Comparison of ENCODE assay signal across 8 cellular contexts in genomic region chr1:27539901-27540861, GRCh38. TPM values are rescaled to one million over a fixed set of nuclear protein-coding genes. Genes with fewer than 3 reads are reported as not detected.
DNase-seq lines count a peak whose midpoint lies in the region; ATAC-seq and TF ChIP-seq lines count a peak whose summit lies in the region.

No MANE protein-coding gene starts in this region.

- H3K4me3 ChIP-seq in HCT116 (replicated peaks in 1 of 2; ENCODE audit: low read depth in 1 of 2, low read length in 2 of 2) (peak overlapping the region; percentile 1 to 45; a peak in 3 of 4 replicates), breast epithelium (no peak overlapping the region), mesodermal cell (ENCODE audit: extremely low read depth, insufficient read depth, low read length, poor library complexity, severe bottlenecking) (no peak overlapping the region)

- POLR2A ChIA-PET in HCT116 (lab: Charles Lee): interaction anchor here (1.1 kb wide), 1 partner anchor 17 kb away, joined by 6 read pairs; no protein-coding TSS in a partner anchor

- no TSS peak for BruUV-seq in HCT116 (replicated peaks; lab: Mats Ljungman, UMichigan)

- CTCF ChIA-PET in HCT116 (lab: Charles Lee): interaction anchor here (1.5 to 3.7 kb wide), 2 partner anchors 9 to 17 kb away, joined by 3 to 19 read pairs; no protein-coding TSS in a partner anchor

- no peaks in the 10 kb centered on the region for H3K27me3 ChIP-seq in HCT116 (ENCODE audit: insufficient read depth, low read length)
- no peaks in the 10 kb centered on the region for H3K27me3 ChIP-seq in breast epithelium

- peak; percentile 26 for ATAC-seq in HCT116
- ATAC-seq in HG03520 (IDR thresholded peaks at IDR 0.05; ENCODE audit: unreplicated experiment): no peak
- ATAC-seq in GM21515 (IDR thresholded peaks at IDR 0.05; ENCODE audit: unreplicated experiment): no peak

- H3K36me3 ChIP-seq in HCT116 (ENCODE audit: control insufficient read depth in 1 of 2, insufficient read depth in 2 of 2, low read length in 2 of 2) (peaks cover 5 to 9% of the 10 kb centered on the region in 2 experiments; a peak in 2 of 4 replicates), breast epithelium (no peaks in the 10 kb centered on the region), mesodermal cell (ENCODE audit: control insufficient read depth, insufficient read depth, low read length) (peaks cover 56% of the 10 kb centered on the region)

- no peaks in the 10 kb centered on the region for H3K9me2 ChIP-seq in HCT116 (ENCODE audit: insufficient read depth)

- TF ChIP-seq POLR2A in HCT116 (IDR thresholded peaks at IDR 0.05; ENCODE audit: borderline replicate concordance, extremely low read depth, insufficient read depth, insufficient read length): no peak
- no peak for TF ChIP-seq POLR2A in breast epithelium (IDR thresholded peaks at IDR 0.05)

- peaks cover 80 to 97% of the 10 kb centered on the region in 2 experiments for H3K4me1 ChIP-seq in HCT116 (ENCODE audit: control insufficient read depth in 1 of 2, insufficient read depth in 2 of 2, low read length in 2 of 2)
- peaks cover 27 to 56% of the 10 kb centered on the region in 2 donors for H3K4me1 ChIP-seq in breast epithelium
- peaks cover 78% of the 10 kb centered on the region for H3K4me1 ChIP-seq in mesodermal cell (ENCODE audit: control insufficient read depth, insufficient read depth, low read length, poor library complexity, severe bottlenecking)

- 84 to 87% methylated on average over 8 to 9 of the region's 9 CpGs for WGBS in mesodermal cell (ENCODE audit: insufficient coverage in 2 of 2), 2 experiments

- H3K27ac ChIP-seq in HCT116 (ENCODE audit: low read depth, low read length) (peak overlapping the region; percentile 91), breast epithelium (peak overlapping the region; percentile 93 to 94), mesodermal cell (ENCODE audit: low read depth, low read length, severe bottlenecking) (peak overlapping the region; percentile 72)

- no peak overlapping the region for H2AFZ ChIP-seq in HCT116 (ENCODE audit: low read depth, low read length, poor library complexity, severe bottlenecking)

- no peaks in the 10 kb centered on the region for H3K9me3 ChIP-seq in HCT116 (ENCODE audit: control insufficient read depth in 1 of 2, insufficient read depth in 1 of 2, low read depth in 1 of 2, low read length in 2 of 2)
- no peaks in the 10 kb centered on the region for H3K9me3 ChIP-seq in breast epithelium
- no peaks in the 10 kb centered on the region for H3K9me3 ChIP-seq in mesodermal cell (ENCODE audit: control insufficient read depth, low read length)

- RAD21 ChIA-PET in HCT116 (lab: Charles Lee; ENCODE audit: low non-redundant PET in 1 of 2, low total read pairs in 2 of 2, uncharacterized antibody in 2 of 2, unreplicated experiment in 2 of 2): interaction anchor here in 1 of 2 experiments (0.7 kb wide), 1 partner anchor 244 kb away, joined by 3 read pairs; no protein-coding TSS in a partner anchor

- no peak for TF ChIP-seq RAD21 in HCT116 (IDR thresholded peaks at IDR 0.05; ENCODE audit: low read depth)

- no peaks in the 10 kb centered on the region for H4K20me1 ChIP-seq in HCT116 (ENCODE audit: insufficient read depth)

- intact Hi-C loops in HCT116 (cut with micrococcal nuclease) (no loop called here), breast epithelium (cut with DNase I; ENCODE audit: low total_unique reads) (no loop called here)

- DNase-seq in AG08395 (ENCODE audit: low spot score) (peak; percentile 87), HCT116 (ENCODE audit: low read depth, low spot score) (peak; percentile 81), breast epithelium (ENCODE audit: low spot score in 2 of 2) (no peak), Kasumi-1 (lab: John Stamatoyannopoulos, UW) (no peak), superior temporal gyrus (ENCODE audit: extremely low spot score) (no peak)

- H3K79me2 ChIP-seq in HCT116 (ENCODE audit: insufficient read depth, low read length): peaks cover 46% of the 10 kb centered on the region

- H3K9ac ChIP-seq in HCT116 (ENCODE audit: low read length): peak overlapping the region; percentile 70

- H3K4me2 ChIP-seq in HCT116 (ENCODE audit: low read length): peak overlapping the region; percentile 80

- no peak for TF ChIP-seq CTCF in HCT116 (IDR thresholded peaks at IDR 0.05 in 2 of 3, conservative IDR thresholded peaks at IDR 0.05 in 1 of 3; ENCODE audit: borderline replicate concordance in 1 of 3, insufficient read depth in 1 of 3, low read depth in 2 of 3, low read length in 2 of 3)
- no peak for TF ChIP-seq CTCF in breast epithelium (IDR thresholded peaks at IDR 0.05)

TF ChIP-seq in HCT116, 20 proteins besides CTCF, POLR2A, EP300 and RAD21:
- peak; percentile 39 for TF ChIP-seq ZBTB33 (IDR thresholded peaks at IDR 0.05; ENCODE audit: extremely low read depth, insufficient replicate concordance, low read length)
- TF ChIP-seq POLR2AphosphoS5 (IDR thresholded peaks at IDR 0.05; ENCODE audit: low read depth, low read length): peak; percentile 58
- TF ChIP-seq CBX3 (IDR thresholded peaks at IDR 0.05; ENCODE audit: low read depth): no peak
- TF ChIP-seq YY1 (IDR thresholded peaks at IDR 0.05; ENCODE audit: extremely low read depth, insufficient replicate concordance, low read depth, low read length): peak; percentile 60

RNA-seq across cellular contexts. Expression of gene WASF2, which starts 50.2 kb away (rescaled TPM):
- total RNA-seq in HCT116 (2021; ENCODE audit: unreplicated experiment) (111 TPM), breast epithelium (10 to 100 TPM; 41.6 to 93.5 (median 43.2) TPM)
- polyA plus RNA-seq in HCT116 (2012): 78.7 and 84.7 TPM in 2 replicates
- polyA plus RNA-seq in mesodermal cell (2013, experiment 1 of 2): 98.9 TPM
- 92.9 TPM for polyA plus RNA-seq in mesodermal cell (2013, experiment 2 of 2)

Comparison
In these comparisons a context has a peak if more than half of its experiments do, and no peak if none do; other contexts are left out.
1. DNase-seq: peak in AG08395 (single experiment) and HCT116 (single experiment); none in breast epithelium (0 of 2), Kasumi-1 (0 of 2) and superior temporal gyrus (single experiment).
2. H3K4me3 ChIP-seq: peak in HCT116 (2 of 2); none in breast epithelium (0 of 3) and mesodermal cell (single experiment).
3. Peak in every context shown above with its lines, with median percentiles within 50 percentile points of each other: H3K27ac ChIP-seq.